Comparison of ENCODE assay signal across 1 cellular context in the genomic region with DNA sequence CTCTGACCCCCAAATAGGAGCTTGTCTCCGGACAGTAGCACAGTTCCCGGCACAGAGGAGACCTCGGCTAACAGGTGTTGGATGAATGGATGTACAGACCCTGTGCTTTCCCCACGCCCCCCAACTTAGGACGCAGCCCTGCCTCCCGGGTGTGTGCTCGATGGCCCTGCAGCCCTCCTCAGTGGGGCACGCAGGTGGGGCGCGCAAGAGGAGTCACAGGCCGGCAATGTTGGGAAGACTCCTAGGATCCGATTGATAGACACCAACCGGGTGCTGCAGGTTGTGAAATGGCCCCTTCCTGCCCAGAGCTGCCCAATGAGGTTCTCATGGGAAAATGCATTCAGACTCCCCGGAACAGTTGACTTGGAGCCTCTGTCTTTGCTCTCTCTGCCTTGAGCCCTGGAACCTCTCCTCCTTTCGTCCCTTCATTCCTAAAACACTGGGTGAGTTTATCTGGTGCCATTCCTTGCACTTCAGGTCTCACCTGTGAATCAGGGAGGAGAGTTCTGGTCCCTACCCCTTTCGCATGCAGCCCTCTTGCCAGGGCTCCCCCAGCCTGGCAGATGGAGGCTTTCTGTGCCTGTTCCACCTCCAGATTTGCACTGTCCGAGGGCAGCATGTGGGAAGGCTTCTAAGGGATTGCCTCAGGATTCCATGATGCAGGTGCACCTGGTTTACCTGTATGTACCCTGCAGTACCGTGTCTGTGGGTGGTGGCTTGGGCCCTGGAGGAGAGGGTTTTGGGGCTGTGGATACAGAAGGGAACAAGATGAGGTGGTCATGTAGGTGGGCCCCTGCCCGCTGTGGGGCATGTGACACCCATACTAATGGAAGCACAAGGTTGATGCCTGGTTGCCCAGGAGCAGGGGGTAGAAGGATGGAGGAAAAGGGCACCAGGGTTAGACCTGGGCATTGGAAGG.
TF ChIP-seq lines count a peak whose summit lies in the region.

No MANE protein-coding gene starts in this region.

TF ChIP-seq in IMR-90, 13 proteins besides CTCF, POLR2A, EP300 and RAD21:
- TF ChIP-seq CHD1 (IDR thresholded peaks at IDR 0.05; ENCODE audit: low read depth, low read length), result no peak
- peak; percentile 66 for TF ChIP-seq CEBPB (IDR thresholded peaks at IDR 0.05; ENCODE audit: low read depth, low read length)
- no peak for TF ChIP-seq RCOR1 (IDR thresholded peaks at IDR 0.05; ENCODE audit: insufficient replicate concordance, low read length)
